ENCODE assay signal across 10 cellular contexts in genomic region chr15:65355173-65355982, GRCh38. TPM values are rescaled to one million over a fixed set of nuclear protein-coding genes. Genes with fewer than 3 reads are reported as not detected.
DNase-seq lines count a peak whose midpoint lies in the region; ATAC-seq and TF ChIP-seq lines count a peak whose summit lies in the region.
"Had no signal": no experiment of that assay in that cellular context is flagged by ENCODE, and none has a peak within 500 bp of the region (broad histone marks: within the 10 kb centered on the region; RNA-seq: fewer than 3 reads in every experiment).

No MANE protein-coding gene starts in this region.

- no peaks in the 10 kb centered on the region for H3K4me1 ChIP-seq in iPS DF 6.9 (ENCODE audit: control insufficient read depth, insufficient read depth, low read length)

- H3K4me3 ChIP-seq in H7 (ENCODE audit: insufficient read depth, low read depth, low read length) (peak overlapping the region; percentile 57), iPS DF 6.9 (ENCODE audit: low read length) (peak overlapping the region; percentile 59; the same call in 1 of the 2 replicates), retinal pigment epithelial cell (ENCODE audit: low read length) (peak overlapping the region; percentile 49)

- H3K9me3 ChIP-seq in iPS DF 6.9 (ENCODE audit: control insufficient read depth, insufficient read depth, low read length): no peaks in the 10 kb centered on the region

- TF ChIP-seq CTCF in retinal pigment epithelial cell (conservative IDR thresholded peaks at IDR 0.05; ENCODE audit: low read depth, low read length): no peak
- TF ChIP-seq CTCF in omental fat pad (IDR thresholded peaks at IDR 0.05): no peak

- no CpG with 5 or more reads among the region's 85 CpGs for WGBS in iPS DF 6.9 (ENCODE audit: insufficient coverage, insufficient read length)

- H3K36me3 ChIP-seq in H7 (replicated peaks; ENCODE audit: control insufficient read depth, insufficient read depth, low read length) (no peaks in the 10 kb centered on the region), iPS DF 6.9 (ENCODE audit: control insufficient read depth, insufficient read depth, low read length) (no peaks in the 10 kb centered on the region)

- no peak overlapping the region for H3K27ac ChIP-seq in iPS DF 6.9 (ENCODE audit: low read length)

- H3K27me3 ChIP-seq in H7 (ENCODE audit: control insufficient read depth, insufficient read depth, low read length) (peaks cover 23% of the 10 kb centered on the region), iPS DF 6.9 (ENCODE audit: control insufficient read depth, insufficient read depth, low read length) (no peaks in the 10 kb centered on the region; the same call in 1 of the 2 replicates)

- DNase-seq in H7 (peak; percentile 93), amygdala (lab: John Stamatoyannopoulos, UW) (peak in 52 of 56 donors; percentile 11 to 86 (median 58)), iPS DF 6.9 (ENCODE audit: low read depth, low spot score) (no peak), retinal pigment epithelial cell (ENCODE audit: low read depth) (no peak), germinal center (ENCODE audit: low spot score) (no peak), omental fat pad (ENCODE audit: low spot score) (no peak), NCI-H345 (lab: John Stamatoyannopoulos, UW) (no peak)
- DNase-seq: T-helper 2 cell had no signal

- ATAC-seq in omental fat pad (ENCODE audit: low FRiP score) (no peak), GM18858 (IDR thresholded peaks at IDR 0.05; ENCODE audit: unreplicated experiment) (no peak)

RNA-seq across cellular contexts. Expression of gene IGDCC3, which starts 22.4 kb away (rescaled TPM):
- total RNA-seq in H7 (2014; rRNA removed; shearing (Covaris generic)): 38.3 and 39.7 TPM in 2 replicates
- total RNA-seq in omental fat pad: not detected
- total RNA-seq: mononuclear cell had no signal

RNA-seq across cellular contexts. Expression of gene RNU5B-1, which starts 50.9 kb away (rescaled TPM):
- not detected in 2 replicates for total RNA-seq in H7 (2014; rRNA removed; shearing (Covaris generic))
- total RNA-seq in omental fat pad: not detected
- total RNA-seq: mononuclear cell had no signal

RNA-seq across cellular contexts. Expression of gene RNU5A-1, which starts 59.5 kb away (rescaled TPM):
- total RNA-seq in H7 (2014; rRNA removed; shearing (Covaris generic)): not detected in 2 replicates
- not detected for total RNA-seq in omental fat pad
- total RNA-seq: mononuclear cell had no signal

Comparison
In these comparisons a context has a peak if more than half of its experiments do, and no peak if none do; other contexts are left out.
1. DNase-seq: peak in H7 (single experiment) and amygdala (52 of 56); none in iPS DF 6.9 (single experiment), retinal pigment epithelial cell (single experiment), germinal center (single experiment), omental fat pad (single experiment) and NCI-H345 (single experiment).
2. RNA of gene IGDCC3, which starts 22.4 kb away (total RNA-seq): 38.3 to 39.7 TPM in H7; not detected in omental fat pad; every median in the first group is over 10 times any median in the second.
3. Peak in every context shown above with its lines, with median percentiles within 50 percentile points of each other: H3K4me3 ChIP-seq.